Comparison of ENCODE assay signal across 21 cellular contexts in genomic region chr7:138207555-138207971, GRCh38.
DNase-seq lines count a peak whose midpoint lies in the region; ATAC-seq and TF ChIP-seq lines count a peak whose summit lies in the region.
"Had no signal": no experiment of that assay in that cellular context is flagged by ENCODE, and none has a peak within 500 bp of the region (broad histone marks: within the 10 kb centered on the region; RNA-seq: fewer than 3 reads in every experiment).

No MANE protein-coding gene starts in this region.

- H3K27ac ChIP-seq in HEK293 (ENCODE audit: extremely low read depth, low read depth, low read length), result no peak overlapping the region
- H3K27ac ChIP-seq in endodermal cell (ENCODE audit: low read depth, low read length), result peak overlapping the region; percentile 41
- peak overlapping the region; percentile 99 for H3K27ac ChIP-seq in neural progenitor cell
- no peak overlapping the region for H3K27ac ChIP-seq in colonic mucosa
- H3K27ac ChIP-seq: Peyer's patch, SJCRH30 had no signal

- H3K27me3 Mint-ChIP-seq in endodermal cell (ENCODE audit: insufficient read depth) (no peaks in the 10 kb centered on the region), neural progenitor cell (ENCODE audit: insufficient read depth, low read depth) (no peaks in the 10 kb centered on the region)

- POLR2A ChIA-PET in HEK293 (lab: Yijun Ruan, JAX), result no interaction called here

- no peaks in the 10 kb centered on the region for H3K36me3 ChIP-seq in HEK293 (ENCODE audit: control insufficient read depth in 2 of 2, insufficient read depth in 1 of 2, low read length in 2 of 2)
- H3K36me3 ChIP-seq in endodermal cell (ENCODE audit: control insufficient read depth, insufficient read depth, low read length), result no peaks in the 10 kb centered on the region
- H3K36me3 ChIP-seq in neural progenitor cell, result peaks cover 3% of the 10 kb centered on the region
- no peaks in the 10 kb centered on the region for H3K36me3 ChIP-seq in colonic mucosa
- H3K36me3 ChIP-seq: BE2C, Peyer's patch, SJCRH30 had no signal

- H3K4me3 ChIP-seq in HEK293 (ENCODE audit: low read depth, low read length), result no peak overlapping the region
- H3K4me3 ChIP-seq in endodermal cell (ENCODE audit: low read length), result peak overlapping the region; percentile 64
- H3K4me3 ChIP-seq in neural progenitor cell, result peak overlapping the region; percentile 8
- no peak overlapping the region for H3K4me3 ChIP-seq in colonic mucosa
- H3K4me3 ChIP-seq: Peyer's patch, SJCRH30 had no signal

- ATAC-seq in SK-N-SH treated with all-trans-retinoic acid at 6 μM for 48 hours (no peak), HG03039 (IDR thresholded peaks at IDR 0.05; ENCODE audit: unreplicated experiment) (no peak), HG03457 (IDR thresholded peaks at IDR 0.05; ENCODE audit: unreplicated experiment) (no peak)

- no peak for TF ChIP-seq CTCF in HEK293 (tag by site-specific recombination; IDR thresholded peaks at IDR 0.05)
- TF ChIP-seq CTCF in endodermal cell (conservative IDR thresholded peaks at IDR 0.05), result no peak
- TF ChIP-seq CTCF in neural progenitor cell (IDR thresholded peaks at IDR 0.05), result no peak
- TF ChIP-seq CTCF in colonic mucosa (IDR thresholded peaks at IDR 0.05), result no peak

- H3K9ac ChIP-seq in endodermal cell (ENCODE audit: extremely low read depth, low read length, poor library complexity, severe bottlenecking), result no peak overlapping the region
- H3K9ac ChIP-seq in neural progenitor cell, result no peak overlapping the region
- no peak overlapping the region for H3K9ac ChIP-seq in colonic mucosa (ENCODE audit: low read depth in 2 of 2, low read length in 2 of 2)

- peak overlapping the region; percentile 56 for H3K4me2 ChIP-seq in neural progenitor cell

- H3F3A ChIP-seq in neural progenitor cell (ENCODE audit: low read depth), result peaks cover 79% of the 10 kb centered on the region

- intact Hi-C loops in colonic mucosa (cut with DNase I), result no loop called here

- no peak overlapping the region for H3K4me3 Mint-ChIP-seq in endodermal cell
- H3K4me3 Mint-ChIP-seq in neural progenitor cell, result no peak overlapping the region

- H3K4me1 ChIP-seq in HEK293 (ENCODE audit: control insufficient read depth, insufficient read depth, low read length) (peaks cover 3% of the 10 kb centered on the region; the same call in 1 of the 2 replicates), endodermal cell (ENCODE audit: control insufficient read depth, insufficient read depth, low read length) (peaks cover 5% of the 10 kb centered on the region), neural progenitor cell (peaks cover 62% of the 10 kb centered on the region), colonic mucosa (no peaks in the 10 kb centered on the region)
- H3K4me1 ChIP-seq: Peyer's patch had no signal

- H3K27me3 ChIP-seq in endodermal cell (ENCODE audit: control insufficient read depth, insufficient read depth, low read length, poor library complexity, severe bottlenecking), result no peaks in the 10 kb centered on the region
- no peaks in the 10 kb centered on the region for H3K27me3 ChIP-seq in neural progenitor cell
- no peaks in the 10 kb centered on the region for H3K27me3 ChIP-seq in colonic mucosa
- H3K27me3 ChIP-seq: BE2C, Peyer's patch, SJCRH30 had no signal

- 20 to 42% methylated on average over 1 to 3 of the region's 3 CpGs for WGBS in endodermal cell (ENCODE audit: insufficient coverage in 1 of 2, insufficient read length in 1 of 2), 2 experiments

- H3K9me3 Mint-ChIP-seq in endodermal cell, result peaks cover 21% of the 10 kb centered on the region
- H3K9me3 Mint-ChIP-seq in neural progenitor cell, result peaks cover 18% of the 10 kb centered on the region

- peaks cover 5% of the 10 kb centered on the region for H3K36me3 Mint-ChIP-seq in endodermal cell (ENCODE audit: low read depth)
- H3K36me3 Mint-ChIP-seq in neural progenitor cell, result peaks cover 5% of the 10 kb centered on the region

- H4K20me1 ChIP-seq in neural progenitor cell (ENCODE audit: low read depth), result no peaks in the 10 kb centered on the region

- H2AFZ ChIP-seq in neural progenitor cell (replicated peaks), result no peak overlapping the region

- CTCF ChIA-PET in HEK293 (lab: Yijun Ruan, JAX), result no interaction called here

- H3K9me3 ChIP-seq in HEK293 (ENCODE audit: control insufficient read depth, insufficient read depth, low read depth, low read length) (no peaks in the 10 kb centered on the region), endodermal cell (ENCODE audit: control insufficient read depth, low read length) (peaks cover 30% of the 10 kb centered on the region), neural progenitor cell (ENCODE audit: low read depth) (no peaks in the 10 kb centered on the region), colonic mucosa (no peaks in the 10 kb centered on the region)
- H3K9me3 ChIP-seq: BE2C, Peyer's patch had no signal

- H3K27ac Mint-ChIP-seq in endodermal cell, result peak overlapping the region; percentile 71
- peak overlapping the region; percentile 90 for H3K27ac Mint-ChIP-seq in neural progenitor cell

- H3K79me2 ChIP-seq in neural progenitor cell (ENCODE audit: low read depth), result peaks cover 12% of the 10 kb centered on the region

- peaks cover 29% of the 10 kb centered on the region for H3K4me1 Mint-ChIP-seq in endodermal cell
- H3K4me1 Mint-ChIP-seq in neural progenitor cell, result peaks cover 51% of the 10 kb centered on the region

- DNase-seq in endodermal cell (peak; percentile 76), neural progenitor cell (ENCODE audit: low spot score) (peak; percentile 61), colonic mucosa (no peak), NCI-H1930 (lab: John Stamatoyannopoulos, UW) (no peak)
- DNase-seq: BE2C, DMS53, GF-D8, HCEC 1CT, KG1, NCI-H1105, NCI-H146, NCI-H2081, NCI-H2171, NCI-H524 treated with DMSO at 0.1 percent for 48 hours, NCI-H82, Peyer's patch, SJCRH30 had no signal

TF ChIP-seq in HEK293, 187 proteins besides CTCF, POLR2A, EP300 and RAD21:
- no peak for TF ChIP-seq ZNF510 (tag by site-specific recombination; IDR thresholded peaks at IDR 0.05; ENCODE audit: insufficient replicate concordance)
- TF ChIP-seq ZIC2 (tag by site-specific recombination; IDR thresholded peaks at IDR 0.05), result peak; percentile 51

TF ChIP-seq in SK-N-SH treated with all-trans-retinoic acid at 6 μM for 48 hours, 23 proteins besides CTCF, POLR2A, EP300 and RAD21:
- peak; percentile 65; the same call in 1 of the 2 replicates for TF ChIP-seq TCF4 (CRISPR knock-in tag; IDR thresholded peaks at IDR 0.05; ENCODE audit: borderline replicate concordance)
- TF ChIP-seq ZNF70 (CRISPR knock-in tag; IDR thresholded peaks at IDR 0.05), result peak; percentile 2; the same call in 1 of the 2 replicates
- TF ChIP-seq ZNF8 (CRISPR knock-in tag; IDR thresholded peaks at IDR 0.05), result no peak

Comparison
In these comparisons a context has a peak if more than half of its experiments do, and no peak if none do; other contexts are left out.
1. H3K27ac ChIP-seq: peak in endodermal cell (single experiment) and neural progenitor cell (single experiment); none in HEK293 (single experiment) and colonic mucosa (single experiment).
2. H3K4me3 ChIP-seq: peak in endodermal cell (single experiment) and neural progenitor cell (single experiment); none in HEK293 (single experiment) and colonic mucosa (single experiment).
3. DNase-seq: peak in endodermal cell (single experiment) and neural progenitor cell (single experiment); none in colonic mucosa (single experiment) and NCI-H1930 (0 of 2).